14 cellular contexts compared by ENCODE assay signal in genomic region chr10:59971915-59972314, GRCh38.
A peak's percentile ranks its signal among the peaks of the same experiment; 100 is the strongest.
DNase-seq lines count a peak whose midpoint lies in the region; ATAC-seq and TF ChIP-seq lines count a peak whose summit lies in the region.
"Had no signal": no experiment of that assay in that cellular context is flagged by ENCODE, and none has a peak within 500 bp of the region (broad histone marks: within the 10 kb centered on the region; RNA-seq: fewer than 3 reads in every experiment).

No MANE protein-coding gene starts in this region.

- 13% methylated on average over 1 of the region's 1 CpG for WGBS in prostate gland

- DNase-seq in HT-29 (ENCODE audit: low spot score) = peak; percentile 97
- peak; percentile 32 for DNase-seq in brain microvascular endothelial cell
- peak; percentile 18 for DNase-seq in iPS-NIHi7 (ENCODE audit: extremely low spot score)
- peak; percentile 16 for DNase-seq in prostate gland (ENCODE audit: low spot score)
- no peak for DNase-seq in ascending aorta (ENCODE audit: low spot score in 2 of 2)
- no peak for DNase-seq in SIG-M5 treated with dmso at 0.1 percent for 504 hours (lab: John Stamatoyannopoulos, UW; ENCODE audit: unreplicated experiment)
- DNase-seq in 8988T = no peak
- DNase-seq: amniotic stem cell; DMS153; esophagus squamous epithelium; stimulated activated naive B cell treated with anti-CD40 and anti-IgM and Interleukin-4, amounts not matched to agents 10 μg/mL and 1 μg/mL and 100 μg/mL, for 72 hours; T-helper 1 cell had no signal

- intact Hi-C loops in prostate gland (cut with DNase I) = no loop called here
- intact Hi-C loops in ascending aorta (cut with DNase I) = no loop called here

- H3K27ac ChIP-seq in brain microvascular endothelial cell = no peak overlapping the region
- H3K27ac ChIP-seq in prostate gland = no peak overlapping the region
- no peak overlapping the region for H3K27ac ChIP-seq in ascending aorta
- H3K27ac ChIP-seq: esophagus squamous epithelium, KMS-11 had no signal

- no peaks in the 10 kb centered on the region for H3K9me3 ChIP-seq in prostate gland
- peaks cover 6 to 8% of the 10 kb centered on the region in 2 donors for H3K9me3 ChIP-seq in ascending aorta

- no peak for ATAC-seq in HG02870 (IDR thresholded peaks at IDR 0.05; ENCODE audit: unreplicated experiment)

- in situ Hi-C loops in brain microvascular endothelial cell (cut with HindIII; ENCODE audit: low pct_ligation_motif_present, low sequenced_read_pairs) = no loop called here

- no peak for TF ChIP-seq CTCF in brain microvascular endothelial cell (IDR thresholded peaks at IDR 0.05; ENCODE audit: low read depth, low read length, missing control alignments)
- TF ChIP-seq CTCF in prostate gland (IDR thresholded peaks at IDR 0.05) = no peak
- no peak for TF ChIP-seq CTCF in ascending aorta (IDR thresholded peaks at IDR 0.05)

- TF ChIP-seq POLR2A in prostate gland (IDR thresholded peaks at IDR 0.05) = no peak

- H3K4me3 ChIP-seq in brain microvascular endothelial cell (ENCODE audit: low read depth, low read length) (no peak overlapping the region), prostate gland (no peak overlapping the region), ascending aorta (no peak overlapping the region)
- H3K4me3 ChIP-seq: esophagus squamous epithelium had no signal

- H3K27me3 ChIP-seq in brain microvascular endothelial cell (replicated peaks) = no peaks in the 10 kb centered on the region
- no peaks in the 10 kb centered on the region for H3K27me3 ChIP-seq in prostate gland (replicated peaks; ENCODE audit: insufficient read depth)
- no peaks in the 10 kb centered on the region for H3K27me3 ChIP-seq in ascending aorta
- H3K27me3 ChIP-seq: esophagus squamous epithelium had no signal

- H3K36me3 ChIP-seq in brain microvascular endothelial cell (replicated peaks) = no peaks in the 10 kb centered on the region
- no peaks in the 10 kb centered on the region for H3K36me3 ChIP-seq in prostate gland
- no peaks in the 10 kb centered on the region for H3K36me3 ChIP-seq in ascending aorta
- H3K36me3 ChIP-seq: esophagus squamous epithelium had no signal

- H3K4me1 ChIP-seq in prostate gland (replicated peaks) = no peaks in the 10 kb centered on the region
- no peaks in the 10 kb centered on the region for H3K4me1 ChIP-seq in ascending aorta

Comparison
In these comparisons a context has a peak if more than half of its experiments do, and no peak if none do; other contexts are left out.
1. DNase-seq: peak in HT-29 (single experiment), brain microvascular endothelial cell (single experiment), iPS-NIHi7 (single experiment) and prostate gland (single experiment); none in ascending aorta (0 of 2), SIG-M5 treated with dmso at 0.1 percent for 504 hours (single experiment) and 8988T (single experiment).